8 cellular contexts compared by ENCODE assay signal in the genomic region with DNA sequence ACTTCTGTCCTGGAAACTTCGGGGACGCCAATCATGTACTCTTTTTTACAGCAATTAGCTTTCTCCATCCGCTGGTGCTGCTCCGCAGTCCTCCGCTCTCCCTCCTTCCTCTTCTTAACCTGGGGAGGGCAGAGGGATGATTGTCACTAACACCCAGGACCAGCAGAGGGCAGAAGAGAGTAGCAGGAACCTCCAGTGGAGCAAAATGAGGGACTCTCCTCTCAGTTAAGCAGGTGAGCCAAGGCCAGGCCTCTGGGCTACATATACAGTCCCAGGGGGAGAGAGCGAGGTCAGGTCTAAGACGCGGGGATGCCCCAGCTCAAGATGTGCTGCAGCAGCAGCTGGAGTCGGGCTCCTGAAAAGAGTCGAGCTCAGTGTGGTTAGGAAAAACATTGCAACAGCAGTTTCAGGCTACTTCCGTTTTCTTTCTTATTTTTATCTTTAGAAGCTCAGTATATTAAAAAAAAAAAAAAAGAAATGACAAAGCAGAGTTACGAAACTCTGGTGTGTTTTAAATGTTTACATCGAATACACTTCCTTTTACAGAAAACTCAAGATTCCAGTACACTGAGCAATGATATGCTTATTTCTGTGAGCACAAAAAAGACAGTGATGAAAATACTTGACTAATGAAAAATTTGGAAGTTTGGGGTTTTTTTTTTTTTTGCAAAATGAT. TPM values are rescaled to one million over a fixed set of nuclear protein-coding genes. Genes with fewer than 3 reads are reported as not detected.
DNase-seq lines count a peak whose midpoint lies in the region; ATAC-seq, FAIRE-seq and TF ChIP-seq lines count a peak whose summit lies in the region.

No MANE protein-coding gene starts in this region.

- peak overlapping the region in 1 of 4 donors; percentile 47 for H3K27ac ChIP-seq in body of pancreas

- H3K4me3 ChIP-seq in AG04449 (ENCODE audit: low read depth, low read length) (peak overlapping the region; percentile 15; the same call in 1 of the 2 replicates), body of pancreas (no peak overlapping the region)

- CTCF ChIA-PET in AG04449 (lab: Yijun Ruan, JAX) = interaction anchor here (0.6 to 5.1 kb wide), 18 partner anchors 8 to 189 kb away, joined by 3 to 38 read pairs (median 4); no protein-coding TSS in a partner anchor

- H3K36me3 ChIP-seq in body of pancreas (replicated peaks in 1 of 2; ENCODE audit: insufficient read depth in 1 of 2, low read depth in 2 of 2) = no peaks in the 10 kb centered on the region

- H3K9me3 ChIP-seq in body of pancreas = no peaks in the 10 kb centered on the region

- ATAC-seq in GM18868 (IDR thresholded peaks at IDR 0.05; ENCODE audit: unreplicated experiment) = peak; percentile 98
- ATAC-seq in HG03095 (IDR thresholded peaks at IDR 0.05; ENCODE audit: unreplicated experiment) = peak; percentile 99
- peak; percentile 98 for ATAC-seq in body of pancreas

- peaks cover 6% of the 10 kb centered on the region for H3K4me1 ChIP-seq in body of pancreas

- no peaks in the 10 kb centered on the region for H3K27me3 ChIP-seq in body of pancreas

- intact Hi-C loops in body of pancreas (cut with DNase I) = no loop called here

- DNase-seq in AG04449 (ENCODE audit: low read depth, low spot score) = no peak
- DNase-seq in NCI-H2107 treated with DMSO at 0.1 percent for 48 hours (lab: John Stamatoyannopoulos, UW; ENCODE audit: unreplicated experiment) = peak; percentile 72
- peak; percentile 77 to 84 (median 82) for DNase-seq in body of pancreas
- DNase-seq in iPS-NIHi7 (ENCODE audit: extremely low spot score) = peak; percentile 91
- peak; percentile 70 to 79 for DNase-seq in stimulated activated CD4-positive, alpha-beta T cell treated with anti-CD3 and anti-CD28 coated beads, Interleukin-12 subunit alpha, Interleukin-12 subunit beta, amount 100 ng/mL, for 24 hours (ENCODE audit: low read depth in 2 of 2)

- 4 to 6% methylated on average over 13 of the region's 13 CpGs for WGBS in body of pancreas, 2 donors

- no peak for TF ChIP-seq POLR2A in body of pancreas (IDR thresholded peaks at IDR 0.05)

- POLR2A ChIA-PET in AG04449 (lab: Yijun Ruan, JAX) = no interaction called here

- peak; percentile 66 for FAIRE-seq in TTC549 (lab: Jason Lieb, UNC)

- TF ChIP-seq CTCF in AG04449 (IDR thresholded peaks at IDR 0.05; ENCODE audit: insufficient read depth, low read length, missing control alignments) (peak; percentile 85), body of pancreas (IDR thresholded peaks at IDR 0.05) (peak; percentile 68 to 88 (median 82))

RNA-seq across cellular contexts. Expression of gene NLRP3, which starts 25.7 kb away (rescaled TPM):
- 1 to 10 TPM in 1 of 2 donors, under 1 TPM in 1; 0.26 to 1.6 TPM for total RNA-seq in body of pancreas

RNA-seq across cellular contexts. Expression of gene ZNF496, which starts 58.6 kb away (rescaled TPM):
- total RNA-seq in body of pancreas = 10 to 100 TPM; 30.0 to 53.4 TPM
